8 cellular contexts compared by ENCODE assay signal in the genomic region with DNA sequence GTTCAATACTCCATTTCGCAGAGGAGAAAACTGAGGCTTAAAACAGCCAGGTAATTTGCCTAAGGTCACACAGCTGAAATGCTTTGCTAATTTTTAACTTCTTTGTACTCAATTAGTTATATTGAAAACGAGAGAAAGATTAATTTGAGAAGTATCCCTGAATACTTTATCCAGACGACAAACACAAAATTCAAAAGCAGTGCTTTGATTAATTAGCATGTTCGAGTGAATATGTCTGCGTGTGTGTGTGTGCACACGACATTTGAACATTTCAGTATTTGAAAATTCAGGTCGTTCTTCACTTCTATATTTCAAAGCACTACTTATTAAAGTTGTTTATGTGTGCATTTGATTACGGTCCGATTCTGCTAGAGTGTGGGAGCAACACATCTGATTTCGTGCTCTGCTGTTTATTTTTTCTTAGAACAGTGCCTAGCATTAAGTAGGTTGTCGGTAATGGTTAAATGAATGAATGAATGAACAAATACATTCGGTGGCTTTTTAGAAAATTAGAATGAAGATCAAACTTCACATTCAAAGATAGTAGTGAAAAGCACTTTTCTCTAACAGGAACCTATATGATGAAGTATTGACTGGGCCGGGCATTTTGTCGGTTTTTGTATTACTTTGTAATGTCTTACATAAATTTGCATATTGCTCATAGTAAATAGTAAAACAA. TPM values are rescaled to one million over a fixed set of nuclear protein-coding genes. Genes with fewer than 3 reads are reported as not detected.
DNase-seq lines count a peak whose midpoint lies in the region; ATAC-seq, FAIRE-seq and TF ChIP-seq lines count a peak whose summit lies in the region.

No MANE protein-coding gene starts in this region.

- no peak for ATAC-seq in CD8-positive, alpha-beta T cell
- ATAC-seq in natural killer cell (no peak), GM19467 (IDR thresholded peaks at IDR 0.05; ENCODE audit: unreplicated experiment) (no peak), GM18907 (IDR thresholded peaks at IDR 0.05; ENCODE audit: unreplicated experiment) (no peak)

- H3K4me1 ChIP-seq in CD8-positive, alpha-beta T cell (ENCODE audit: insufficient read depth, low read length): peaks cover 30% of the 10 kb centered on the region

- no peak for TF ChIP-seq CTCF in CD8-positive, alpha-beta T cell (IDR thresholded peaks at IDR 0.05)
- TF ChIP-seq CTCF in LNCaP clone FGC (IDR thresholded peaks at IDR 0.05; ENCODE audit: control insufficient read depth, extremely low read depth, insufficient read depth) (no peak), bronchial epithelial cell (IDR thresholded peaks at IDR 0.05; ENCODE audit: insufficient read depth, low read length, severe bottlenecking) (no peak), natural killer cell (IDR thresholded peaks at IDR 0.05) (no peak)

- POLR2A ChIA-PET in CD8-positive, alpha-beta T cell (lab: Charles Lee): interaction anchor here (0.5 to 5.8 kb wide), 20 partner anchors 9 to 1822 kb away, joined by 3 to 475 read pairs (median 6); a partner anchor contains a TSS

- no peaks in the 10 kb centered on the region for H3K27me3 Mint-ChIP-seq in CD8-positive, alpha-beta T cell (ENCODE audit: low read depth)
- H3K27me3 Mint-ChIP-seq in natural killer cell (ENCODE audit: low read depth in 2 of 2): no peaks in the 10 kb centered on the region

- peak overlapping the region; percentile 73 for H3K4me3 ChIP-seq in CD8-positive, alpha-beta T cell (ENCODE audit: low read depth, low read length)
- H3K4me3 ChIP-seq in LNCaP clone FGC (ENCODE audit: low read depth, low read length) (peak overlapping the region; percentile 77), bronchial epithelial cell (ENCODE audit: low read depth, low read length) (peak overlapping the region; percentile 49)

- H3K27ac Mint-ChIP-seq in CD8-positive, alpha-beta T cell: peak overlapping the region; percentile 96
- H3K27ac Mint-ChIP-seq in natural killer cell: peak overlapping the region; percentile 99 to 100

- CTCF ChIA-PET in CD8-positive, alpha-beta T cell (lab: Charles Lee): interaction anchor here (1.9 to 3.2 kb wide), 4 partner anchors 10 to 196 kb away, joined by 7 to 28 read pairs (median 13); a partner anchor contains a TSS

- H3K36me3 Mint-ChIP-seq in CD8-positive, alpha-beta T cell: peaks cover 36% of the 10 kb centered on the region
- no peaks in the 10 kb centered on the region for H3K36me3 Mint-ChIP-seq in natural killer cell

- H3K36me3 ChIP-seq in CD8-positive, alpha-beta T cell (ENCODE audit: insufficient read depth, low read length): no peaks in the 10 kb centered on the region
- H3K36me3 ChIP-seq in bronchial epithelial cell (ENCODE audit: control insufficient read depth, insufficient read depth, low read length): no peaks in the 10 kb centered on the region

- DNase-seq in CD8-positive, alpha-beta T cell: no peak
- DNase-seq in LNCaP clone FGC (ENCODE audit: low read depth) (no peak), bronchial epithelial cell (ENCODE audit: low read depth) (no peak), natural killer cell (no peak), CD1c-positive myeloid dendritic cell (ENCODE audit: extremely low spot score) (no peak)
- DNase-seq in activated CD4-positive, CD25-positive, alpha-beta regulatory T cell treated with anti-CD3 and anti-CD28 coated beads, Interleukin-2, amount 50 U/mL, for 72 hours: no peak

- intact Hi-C loops in CD8-positive, alpha-beta T cell (cut with DNase I, micrococcal nuclease): loop anchor here (2.0 to 10.0 kb wide), 10 partner anchors 55 to 1815 kb away; a partner anchor contains a TSS
- intact Hi-C loops in natural killer cell (cut with micrococcal nuclease): loop anchor here (10.0 kb wide), 2 partner anchors 145 to 325 kb away; no protein-coding TSS in a partner anchor

- peaks cover 36% of the 10 kb centered on the region for H3K4me1 Mint-ChIP-seq in CD8-positive, alpha-beta T cell (ENCODE audit: low read depth)
- H3K4me1 Mint-ChIP-seq in natural killer cell: peaks cover 39 to 41% of the 10 kb centered on the region in 2 donors

- H3K27ac ChIP-seq in CD8-positive, alpha-beta T cell (ENCODE audit: low read depth, low read length): peak overlapping the region; percentile 65

- no peaks in the 10 kb centered on the region for H3K9me3 Mint-ChIP-seq in CD8-positive, alpha-beta T cell
- H3K9me3 Mint-ChIP-seq in natural killer cell: no peaks in the 10 kb centered on the region

- FAIRE-seq in bronchial epithelial cell (lab: Jason Lieb, UNC): no peak

- H3K27me3 ChIP-seq in CD8-positive, alpha-beta T cell (ENCODE audit: insufficient read depth, low read length): no peaks in the 10 kb centered on the region
- H3K27me3 ChIP-seq in bronchial epithelial cell (ENCODE audit: control insufficient read depth, insufficient read depth, low read length): no peaks in the 10 kb centered on the region

- peak overlapping the region; percentile 99 for H3K4me3 Mint-ChIP-seq in CD8-positive, alpha-beta T cell
- H3K4me3 Mint-ChIP-seq in natural killer cell: peak overlapping the region; percentile 99

- H3K9me3 ChIP-seq in CD8-positive, alpha-beta T cell (ENCODE audit: low read length): no peaks in the 10 kb centered on the region

RNA-seq across cellular contexts. Expression of a gene that starts 36.9 kb away (rescaled TPM):
- 10 to 100 TPM; 64.0 to 64.3 TPM for total RNA-seq in CD8-positive, alpha-beta T cell
- total RNA-seq in bronchial epithelial cell: 48.8 and 66.6 TPM in 2 replicates
- total RNA-seq in natural killer cell: 10 to 100 TPM; 65.8 to 99.1 (median 80.9) TPM
